Comparison of ENCODE assay signal across 19 cellular contexts in the genomic region with DNA sequence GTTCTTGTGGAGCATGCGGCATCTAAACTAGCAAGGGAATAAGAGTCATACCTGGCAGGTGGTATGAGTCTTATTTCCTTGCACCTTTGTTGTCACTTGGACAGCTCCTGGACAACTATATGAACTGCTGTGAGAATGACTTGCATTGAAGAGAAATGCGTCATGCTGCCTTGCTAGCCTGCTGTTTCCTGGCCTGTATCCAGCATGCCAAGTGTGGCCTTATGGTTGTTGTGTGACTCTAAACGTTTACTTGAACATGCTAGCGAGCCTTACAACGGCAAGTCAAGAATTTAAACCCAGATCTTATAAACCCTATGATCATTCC.
DNase-seq lines count a peak whose midpoint lies in the region; ATAC-seq and TF ChIP-seq lines count a peak whose summit lies in the region.
"Had no signal": no experiment of that assay in that cellular context is flagged by ENCODE, and none has a peak within 500 bp of the region (broad histone marks: within the 10 kb centered on the region; RNA-seq: fewer than 3 reads in every experiment).

No MANE protein-coding gene starts in this region.

- no peak overlapping the region for H3K4me3 Mint-ChIP-seq in brain
- H3K4me3 Mint-ChIP-seq: activated naive CD8-positive, alpha-beta T cell treated with anti-CD3 and anti-CD28 coated beads, Interleukin-2, amount 50 U/mL, for 24 hours; activated T-helper 17 cell treated with anti-CD3 and anti-CD28 coated beads, Interleukin-2, amount 50 U/mL, for 72 hours; neural progenitor cell; T-helper 2 cell treated with Interferon-gamma antibody and Interleukin-4, amounts not matched to agents 5 μg/mL and 100 μg/mL, for 36 hours had no signal

- peaks cover 55% of the 10 kb centered on the region for H3K36me3 Mint-ChIP-seq in brain

- peak overlapping the region in 4 of 5 experiments; percentile 42 to 58 (median 57) for H3K27ac Mint-ChIP-seq in brain
- H3K27ac Mint-ChIP-seq: activated naive CD8-positive, alpha-beta T cell treated with anti-CD3 and anti-CD28 coated beads, Interleukin-2, amount 50 U/mL, for 24 hours; activated T-helper 17 cell treated with anti-CD3 and anti-CD28 coated beads, Interleukin-2, amount 50 U/mL, for 72 hours; neural progenitor cell; T-helper 2 cell treated with Interferon-gamma antibody and Interleukin-4, amounts not matched to agents 5 μg/mL and 100 μg/mL, for 36 hours had no signal

- peaks cover 0 to 24% (median 14%) of the 10 kb centered on the region in 5 experiments for H3K9me3 Mint-ChIP-seq in brain

- peaks cover 8% of the 10 kb centered on the region for H3K4me1 Mint-ChIP-seq in brain
- H3K4me1 Mint-ChIP-seq: activated T-helper 17 cell treated with anti-CD3 and anti-CD28 coated beads, Interleukin-2, amount 50 U/mL, for 72 hours; neural progenitor cell had no signal

- no peaks in the 10 kb centered on the region for H3K27me3 Mint-ChIP-seq in brain
- H3K27me3 Mint-ChIP-seq: activated naive CD8-positive, alpha-beta T cell treated with anti-CD3 and anti-CD28 coated beads, Interleukin-2, amount 50 U/mL, for 24 hours; activated T-helper 17 cell treated with anti-CD3 and anti-CD28 coated beads, Interleukin-2, amount 50 U/mL, for 72 hours had no signal

- no peak for ATAC-seq in GM21447 (IDR thresholded peaks at IDR 0.05; ENCODE audit: unreplicated experiment)
- ATAC-seq: activated CD4-positive, CD25-positive, alpha-beta regulatory T cell treated with anti-CD3 and anti-CD28 coated beads, Interleukin-2, amount 50 U/mL, for 24 hours; activated naive CD8-positive, alpha-beta T cell treated with anti-CD3 and anti-CD28 coated beads, Interleukin-2, amount 50 U/mL, for 24 hours; activated T-helper 17 cell treated with anti-CD3 and anti-CD28 coated beads, Interleukin-2, amount 50 U/mL, for 72 hours; foreskin keratinocyte; left colon had no signal

- TF ChIP-seq CTCF in brain (conservative IDR thresholded peaks at IDR 0.05): no peak

- peak; percentile 34 for DNase-seq in EH (ENCODE audit: low read depth)
- DNase-seq in NCI-H2107 (lab: John Stamatoyannopoulos, UW): peak; percentile 21
- DNase-seq in lung microvascular endothelial cell (ENCODE audit: low read depth in 2 of 2): peak; percentile 31 to 34
- DNase-seq in epidermal melanocyte (ENCODE audit: insufficient read length, low spot score): no peak
- no peak for DNase-seq in NCI-H1930 (lab: John Stamatoyannopoulos, UW)
- DNase-seq: activated naive CD8-positive, alpha-beta T cell treated with anti-CD3 and anti-CD28 coated beads, Interleukin-2, amount 50 U/mL, for 24 hours; foreskin keratinocyte; Kasumi-1; left colon; NCI-H1105 treated with DMSO at 0.1 percent for 48 hours; NCI-H748 treated with DMSO at 0.1 percent for 48 hours; stimulated activated naive CD4-positive, alpha-beta T cell; thyroid gland had no signal

Comparison
In these comparisons a context has a peak if more than half of its experiments do, and no peak if none do; other contexts are left out.
1. DNase-seq: peak in EH (single experiment), NCI-H2107 (single experiment) and lung microvascular endothelial cell (2 of 2); none in epidermal melanocyte (single experiment) and NCI-H1930 (0 of 2).